8 cellular contexts compared by ENCODE assay signal in genomic region chr10:71217266-71218045, GRCh38. TPM values are rescaled to one million over a fixed set of nuclear protein-coding genes. Genes with fewer than 3 reads are reported as not detected.
DNase-seq lines count a peak whose midpoint lies in the region; ATAC-seq, FAIRE-seq and TF ChIP-seq lines count a peak whose summit lies in the region.

No MANE protein-coding gene starts in this region.

- peaks cover 0 to 74% of the 10 kb centered on the region in 2 experiments for H3K79me2 ChIP-seq in H1 (ENCODE audit: control insufficient read depth in 1 of 2, insufficient read depth in 2 of 2, low read length in 2 of 2)

- peak in 2 of 3 experiments; percentile 11 to 19; a peak in 2 of 4 replicates for TF ChIP-seq CTCF in H1 (IDR thresholded peaks at IDR 0.05; ENCODE audit: control extremely low read depth in 1 of 3, insufficient read depth in 1 of 3, low read depth in 1 of 3, low read length in 3 of 3)

- H2BK12ac ChIP-seq in H1 (ENCODE audit: low read depth, low read length) = peak overlapping the region; percentile 100; the same call in 1 of the 2 replicates

- H3K4me2 ChIP-seq in H1 (ENCODE audit: insufficient read depth in 1 of 2, low read depth in 2 of 2, low read length in 2 of 2) = peak overlapping the region; percentile 90 to 99

- H4K91ac ChIP-seq in H1 (replicated peaks; ENCODE audit: insufficient read length, low read length) = no peak overlapping the region

- H2BK15ac ChIP-seq in H1 (ENCODE audit: low read length) = peak overlapping the region; percentile 78

- no peak overlapping the region for H3K23ac ChIP-seq in H1 (ENCODE audit: insufficient read length)

- DNase-seq in ELR (ENCODE audit: low read depth) = peak; percentile 29
- DNase-seq in NCI-H526 treated with DMSO at 0.1 percent for 48 hours (lab: John Stamatoyannopoulos, UW) = peak; percentile 24
- no peak for DNase-seq in H1 (ENCODE audit: low read depth in 1 of 2, low spot score in 2 of 2)
- no peak for DNase-seq in H54 (ENCODE audit: insufficient read length, low spot score)
- no peak for DNase-seq in NK-92 treated with Interleukin-12 subunit alpha and Interleukin-12 subunit beta, amount 100 ng/mL, for 24 hours (lab: John Stamatoyannopoulos, UW)

- H3K23me2 ChIP-seq in H1 (ENCODE audit: low read depth, low read length) = peaks cover 21% of the 10 kb centered on the region; the same call in 1 of the 2 replicates

- H2BK20ac ChIP-seq in H1 (ENCODE audit: low read length) = 0 out of 2 replicates have a peak overlapping the region, but pooled peaks have one; percentile 21

- no peak for TF ChIP-seq POLR2A in H1 (IDR thresholded peaks at IDR 0.05; ENCODE audit: control extremely low read depth in 1 of 2, low read depth in 2 of 2, low read length in 2 of 2)
- no peak for TF ChIP-seq POLR2A in H54 (IDR thresholded peaks at IDR 0.05; ENCODE audit: low read depth, low read length)

- H2BK5ac ChIP-seq in H1 (ENCODE audit: low read depth, low read length) = peak overlapping the region; percentile 78; the same call in 1 of the 2 replicates

- H3K27me3 ChIP-seq in H1 (replicated peaks in 1 of 4; ENCODE audit: control insufficient read depth in 3 of 4, extremely low read depth in 1 of 4, insufficient read depth in 3 of 4, low read length in 3 of 4) = peaks cover 0 to 7% (median 3%) of the 10 kb centered on the region in 4 experiments; a peak in 3 of 7 replicates

- H2BK120ac ChIP-seq in H1 (replicated peaks; ENCODE audit: low read depth, low read length) = no peak overlapping the region

- peaks cover 7% of the 10 kb centered on the region for H3K79me1 ChIP-seq in H1 (ENCODE audit: low read depth, low read length)

- TF ChIP-seq EP300 in H1 (IDR thresholded peaks at IDR 0.05; ENCODE audit: borderline replicate concordance in 1 of 2, low read depth in 2 of 2, low read length in 2 of 2) = no peak

- CTCF ChIA-PET in H1 (lab: Charles Lee; ENCODE audit: partially characterized antibody) = interaction anchor here (0.8 to 12.3 kb wide), 13 partner anchors 12 to 314 kb away, joined by 3 to 138 read pairs (median 5); no protein-coding TSS in a partner anchor

- H3K9me3 ChIP-seq in H1 (ENCODE audit: insufficient read depth in 2 of 2, low read depth in 1 of 2, low read length in 1 of 2) (no peaks in the 10 kb centered on the region), mesodermal cell (ENCODE audit: control insufficient read depth, low read length) (no peaks in the 10 kb centered on the region)

- H4K20me1 ChIP-seq in H1 (replicated peaks in 1 of 2; ENCODE audit: control insufficient read depth in 1 of 2, insufficient read depth in 2 of 2, low read length in 2 of 2) = peaks cover 1 to 3% of the 10 kb centered on the region in 2 experiments

- TF ChIP-seq RAD21 in H1 (IDR thresholded peaks at IDR 0.05 in 1 of 2, conservative IDR thresholded peaks at IDR 0.05 in 1 of 2; ENCODE audit: low read depth in 2 of 2, low read length in 2 of 2) = peak; percentile 24 to 36; a peak in 1 of 4 replicates

- H3K4me1 ChIP-seq in H1 (replicated peaks in 1 of 4; ENCODE audit: control insufficient read depth in 3 of 4, insufficient read depth in 4 of 4, low read length in 3 of 4) (peaks cover 26 to 54% (median 33%) of the 10 kb centered on the region in 4 experiments), mesodermal cell (ENCODE audit: control insufficient read depth, insufficient read depth, low read length, poor library complexity, severe bottlenecking) (peaks cover 67% of the 10 kb centered on the region), urinary bladder (ENCODE audit: insufficient read depth) (no peaks in the 10 kb centered on the region)

- peak overlapping the region; percentile 46 for H3K4ac ChIP-seq in H1 (replicated peaks; ENCODE audit: insufficient read length, low read depth, low read length)

- H3K27ac ChIP-seq in H1 (ENCODE audit: low read depth, low read length) = peak overlapping the region; percentile 45; the same call in 1 of the 2 replicates
- peak overlapping the region; percentile 7 for H3K27ac ChIP-seq in mesodermal cell (ENCODE audit: low read depth, low read length, severe bottlenecking)
- H3K27ac ChIP-seq in urinary bladder (ENCODE audit: low read depth) = peak overlapping the region; percentile 92

- H2AK5ac ChIP-seq in H1 (ENCODE audit: low read depth, low read length) = 0 out of 2 replicates have a peak overlapping the region, but pooled peaks have one; percentile 47

- H3K56ac ChIP-seq in H1 (replicated peaks; ENCODE audit: insufficient read length, low read depth, low read length) = peak overlapping the region; percentile 40

- H2AFZ ChIP-seq in H1 (ENCODE audit: low read length) = no peak overlapping the region

- peak overlapping the region in 1 of 4 experiments; percentile 27; a peak in 5 of 7 replicates for H3K9ac ChIP-seq in H1 (replicated peaks in 1 of 4; ENCODE audit: extremely low read depth in 1 of 4, low read depth in 3 of 4, low read length in 3 of 4)

- H3K36me3 ChIP-seq in H1 (ENCODE audit: control insufficient read depth in 2 of 4, insufficient read depth in 4 of 4, low read length in 3 of 4) (no peaks in the 10 kb centered on the region), mesodermal cell (ENCODE audit: control insufficient read depth, insufficient read depth, low read length) (peaks cover 41% of the 10 kb centered on the region), urinary bladder (ENCODE audit: insufficient read depth) (no peaks in the 10 kb centered on the region)

- POLR2A ChIA-PET in H1 (lab: Charles Lee; ENCODE audit: partially characterized antibody) = interaction anchor here (0.7 to 6.8 kb wide), 7 partner anchors 8 to 82 kb away, joined by 3 to 45 read pairs (median 3); no protein-coding TSS in a partner anchor

- H3K18ac ChIP-seq in H1 (ENCODE audit: extremely low read depth, low read length) = peak overlapping the region; percentile 64

- no peak overlapping the region; the same call in 1 of the 2 replicates for H4K8ac ChIP-seq in H1 (ENCODE audit: extremely low read depth, insufficient read depth, low read length)

- ATAC-seq in HG03439 (IDR thresholded peaks at IDR 0.05; ENCODE audit: unreplicated experiment) = no peak

- WGBS in H1 (ENCODE audit: extremely low coverage in 1 of 2, insufficient coverage in 1 of 2, insufficient read length in 1 of 2, insufficient replicate concordance in 2 of 2, low coverage in 1 of 2, low lambda C conversion rate in 2 of 2, missing lambda C conversion rate in 1 of 2), 2 experiments = 3% methylated on average over 54 of the region's 57 CpGs; no CpG with 5 or more reads in 1 of the 2 experiments
- 1 to 2% methylated on average over 25 to 48 of the region's 57 CpGs for WGBS in mesodermal cell (ENCODE audit: insufficient coverage in 2 of 2), 2 experiments
- WGBS in urinary bladder = 3% methylated on average over 57 of the region's 57 CpGs

- no peak overlapping the region for H3K14ac ChIP-seq in H1 (ENCODE audit: insufficient read length)

- H3K4me3 ChIP-seq in H1 (ENCODE audit: extremely low read depth in 1 of 4, insufficient read depth in 2 of 4, low read depth in 3 of 4, low read length in 4 of 4) (peak overlapping the region; percentile 49 to 91 (median 52)), mesodermal cell (ENCODE audit: extremely low read depth, insufficient read depth, low read length, poor library complexity, severe bottlenecking) (peak overlapping the region; percentile 99), urinary bladder (ENCODE audit: low read depth, low read length) (peak overlapping the region; percentile 46)

- FAIRE-seq in H1 (lab: Jason Lieb, UNC) (no peak), H54 (lab: Jason Lieb, UNC) (no peak)

- H4K5ac ChIP-seq in H1 (ENCODE audit: insufficient read length, low read depth, low read length) = peak overlapping the region; percentile 7

TF ChIP-seq in H1, 55 proteins besides CTCF, POLR2A, EP300 and RAD21 (continues in another document):
- TF ChIP-seq ASH2L (IDR thresholded peaks at IDR 0.05; ENCODE audit: low read length) (peak; percentile 91), KDM1A (IDR thresholded peaks at IDR 0.05; ENCODE audit: borderline replicate concordance, low read length) (no peak), CTBP2 (IDR thresholded peaks at IDR 0.05; ENCODE audit: borderline replicate concordance, insufficient read depth, insufficient read length, low read length) (no peak), POU5F1 (IDR thresholded peaks at IDR 0.05; ENCODE audit: low read depth, low read length) (no peak), POLR2AphosphoS5 (IDR thresholded peaks at IDR 0.05; ENCODE audit: low read depth, low read length) (0 out of 2 replicates have a peak, but pooled peaks have one; percentile 12), RFX5 (IDR thresholded peaks at IDR 0.05; ENCODE audit: borderline replicate concordance, low read depth, low read length) (no peak), RBBP5 (IDR thresholded peaks at IDR 0.05; ENCODE audit: borderline replicate concordance, low read depth, low read length) (0 out of 2 replicates have a peak, but pooled peaks have one; percentile 39), YY1 (IDR thresholded peaks at IDR 0.05; ENCODE audit: low read depth, low read length) (peak; percentile 45), KDM4A (IDR thresholded peaks at IDR 0.05; ENCODE audit: low read depth, low read length, severe bottlenecking) (peak; percentile 57)
- TF ChIP-seq, protein P1, sequence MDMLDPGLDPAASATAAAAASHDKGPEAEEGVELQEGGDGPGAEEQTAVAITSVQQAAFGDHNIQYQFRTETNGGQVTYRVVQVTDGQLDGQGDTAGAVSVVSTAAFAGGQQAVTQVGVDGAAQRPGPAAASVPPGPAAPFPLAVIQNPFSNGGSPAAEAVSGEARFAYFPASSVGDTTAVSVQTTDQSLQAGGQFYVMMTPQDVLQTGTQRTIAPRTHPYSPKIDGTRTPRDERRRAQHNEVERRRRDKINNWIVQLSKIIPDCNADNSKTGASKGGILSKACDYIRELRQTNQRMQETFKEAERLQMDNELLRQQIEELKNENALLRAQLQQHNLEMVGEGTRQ (IDR thresholded peaks at IDR 0.05; ENCODE audit: low read length) = no peak
- TF ChIP-seq, protein P2, sequence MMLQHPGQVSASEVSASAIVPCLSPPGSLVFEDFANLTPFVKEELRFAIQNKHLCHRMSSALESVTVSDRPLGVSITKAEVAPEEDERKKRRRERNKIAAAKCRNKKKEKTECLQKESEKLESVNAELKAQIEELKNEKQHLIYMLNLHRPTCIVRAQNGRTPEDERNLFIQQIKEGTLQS (IDR thresholded peaks at IDR 0.05; ENCODE audit: insufficient read depth, low read depth, low read length) = no peak

RNA-seq across cellular contexts. Expression of gene UNC5B, which starts 5.1 kb away (rescaled TPM):
- total RNA-seq in H1 (2021; fragmentation: NEBNext Ultra II Directional; extraction: Animal tissue kit (Norgen Biotek cat#: 25700)) = 31.8 and 31.9 TPM in 2 replicates
- polyA plus RNA-seq in H1 (2011; rRNA removed) (27.9 and 34.1 TPM in 2 replicates), urinary bladder (10.1 TPM)
- polyA plus RNA-seq in H1 (2011; cell fraction: cytosol; rRNA removed) = 22.8 TPM
- 58.1 TPM for polyA plus RNA-seq in H1 (2011; cell fraction: nucleus; rRNA removed)
- 22.2 to 30.2 TPM (median 28.1 TPM) in 4 replicates for polyA plus RNA-seq in H1 (2012, experiment 1 of 2)
- polyA plus RNA-seq in H1 (2012, experiment 2 of 2) = 28.3 TPM
- polyA plus RNA-seq in H1 (2013, experiment 1 of 2) = 22.6 TPM
- polyA plus RNA-seq in H1 (2013, experiment 2 of 2) = 24.0 TPM
- polyA minus RNA-seq in H1 (2011; rRNA and poly(A)+ RNA removed) = 22.2 and 22.8 TPM in 2 replicates
- 16.0 TPM for polyA minus RNA-seq in H1 (2011; cell fraction: cytosol; rRNA and poly(A)+ RNA removed)
- 19.1 TPM for polyA minus RNA-seq in H1 (2011; cell fraction: nucleus; rRNA and poly(A)+ RNA removed)
- polyA plus RNA-seq in mesodermal cell (2013, experiment 1 of 2) = 109 TPM
- polyA plus RNA-seq in mesodermal cell (2013, experiment 2 of 2) = 93.7 TPM
- total RNA-seq in urinary bladder = 12.8 TPM

Comparison
In these comparisons a context has a peak if more than half of its experiments do, and no peak if none do; other contexts are left out.
1. DNase-seq: peak in ELR (single experiment) and NCI-H526 treated with DMSO at 0.1 percent for 48 hours (single experiment); none in H1 (0 of 2), H54 (single experiment) and NK-92 treated with Interleukin-12 subunit alpha and Interleukin-12 subunit beta, amount 100 ng/mL, for 24 hours (single experiment).
2. H3K27ac ChIP-seq: peak in every context shown above with its lines; median percentile 92 in urinary bladder; 45 in H1; 7 in mesodermal cell.
3. H3K4me3 ChIP-seq: peak in every context shown above with its lines; median percentile 99 in mesodermal cell; 52 in H1; 46 in urinary bladder.